In genomic region chr7:910931-911431, GRCh38 we compare ENCODE assay signal across 20 cellular contexts.
"Had no signal": no experiment of that assay in that cellular context is flagged by ENCODE, and none has a peak within 500 bp of the region (broad histone marks: within the 10 kb centered on the region; RNA-seq: fewer than 3 reads in every experiment).

No MANE protein-coding gene starts in this region.

- H3K27ac Mint-ChIP-seq: activated T-cell treated with anti-CD3 and anti-CD28 coated beads, Interleukin-2, amount 50 U/mL, for 72 hours; endodermal cell had no signal

- H3K4me1 Mint-ChIP-seq: endodermal cell had no signal

- H3K4me1 ChIP-seq: gastrocnemius medialis had no signal

- H3K36me3 Mint-ChIP-seq: brain; immature natural killer cell; naive thymus-derived CD4-positive, alpha-beta T cell had no signal

- H3K4me3 Mint-ChIP-seq: activated CD4-positive, alpha-beta T cell treated with anti-CD3 and anti-CD28 coated beads, Interleukin-2, amount 10 ng/mL, durations not matched to agents 24 days and 14 days; endodermal cell had no signal

- H3K27me3 ChIP-seq: heart left ventricle, upper lobe of right lung had no signal

- H3K27ac ChIP-seq: gastrocnemius medialis, skin epidermis, upper lobe of right lung had no signal

- H3K4me3 ChIP-seq: gastrocnemius medialis, heart left ventricle, skin epidermis, upper lobe of right lung had no signal

- H3K9me3 ChIP-seq: gastrocnemius medialis, heart left ventricle, upper lobe of right lung had no signal

- DNase-seq: activated CD4-positive, alpha-beta T cell treated with anti-CD3 and anti-CD28 coated beads, Interleukin-2, amount 10 ng/mL, durations not matched to agents 24 days and 14 days; activated CD4-positive, CD25-positive, alpha-beta regulatory T cell; activated CD8-positive, alpha-beta memory T cell treated with anti-CD3 and anti-CD28 coated beads, Interleukin-2, amount 50 U/mL, for 48 hours; activated naive CD8-positive, alpha-beta T cell treated with anti-CD3 and anti-CD28 coated beads for 36 hours; activated T-cell treated with anti-CD3 and anti-CD28 coated beads, Interleukin-2, amount 50 U/mL, for 72 hours; amygdala; cerebellar nuclear complex; endodermal cell; gastrocnemius medialis; heart left ventricle; immature natural killer cell; left colon; naive thymus-derived CD4-positive, alpha-beta T cell; occipital lobe; stimulated activated CD4-positive, alpha-beta T cell treated with anti-CD3 and anti-CD28 coated beads, Interleukin-15, amount 100 ng/mL, for 24 hours; stimulated activated CD4-positive, alpha-beta T cell treated with anti-CD3 and anti-CD28 coated beads, Interleukin-4, amount 100 ng/mL, for 1 hour; stimulated activated naive CD4-positive, alpha-beta T cell; upper lobe of right lung had no signal

- H3K9me3 Mint-ChIP-seq: activated CD4-positive, alpha-beta T cell treated with anti-CD3 and anti-CD28 coated beads, Interleukin-2, amount 10 ng/mL, durations not matched to agents 24 days and 14 days; activated naive CD8-positive, alpha-beta T cell treated with anti-CD3 and anti-CD28 coated beads for 36 hours; activated T-cell treated with anti-CD3 and anti-CD28 coated beads, Interleukin-2, amount 50 U/mL, for 72 hours; endodermal cell; immature natural killer cell had no signal

- ATAC-seq: activated T-cell treated with anti-CD3 and anti-CD28 coated beads, Interleukin-2, amount 50 U/mL, for 72 hours; gastrocnemius medialis; heart left ventricle; left colon; naive thymus-derived CD4-positive, alpha-beta T cell; upper lobe of right lung had no signal

- H3K36me3 ChIP-seq: gastrocnemius medialis, heart left ventricle, upper lobe of right lung had no signal

- H3K27me3 Mint-ChIP-seq: activated CD4-positive, alpha-beta T cell treated with anti-CD3 and anti-CD28 coated beads, Interleukin-2, amount 10 ng/mL, durations not matched to agents 24 days and 14 days; activated naive CD8-positive, alpha-beta T cell treated with anti-CD3 and anti-CD28 coated beads for 36 hours; naive thymus-derived CD4-positive, alpha-beta T cell had no signal
